ENCODE assay signal across 1 cellular context in the genomic region with DNA sequence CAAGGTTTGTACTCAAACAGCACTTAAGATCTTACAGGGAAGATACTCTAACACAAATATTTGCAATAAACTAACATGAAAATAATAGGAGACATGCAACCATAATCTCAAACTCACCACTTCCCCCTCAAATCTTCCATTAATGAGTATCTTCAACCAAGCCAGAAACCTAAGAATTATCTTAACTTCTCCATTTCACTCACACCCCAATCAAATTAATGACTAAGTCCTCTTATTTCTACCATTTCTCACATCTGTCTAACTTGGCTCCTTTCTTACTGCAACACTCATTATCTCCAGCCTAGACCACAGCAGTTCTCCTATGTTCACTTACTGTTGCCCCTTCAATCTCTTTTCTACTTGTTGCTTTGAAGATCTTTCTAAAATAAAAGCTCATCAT.
TF ChIP-seq lines count a peak whose summit lies in the region.

No MANE protein-coding gene starts in this region.

TF ChIP-seq in K562, 482 proteins besides CTCF, POLR2A, EP300 and RAD21 (continued from another document):
- peak; percentile 60 for TF ChIP-seq TFE3 (CRISPR knock-in tag; IDR thresholded peaks at IDR 0.05)
